In genomic region chr2:62596061-62596658, GRCh38 we compare ENCODE assay signal across 16 cellular contexts.
A peak's percentile ranks its signal among the peaks of the same experiment; 100 is the strongest.
DNase-seq lines count a peak whose midpoint lies in the region; ATAC-seq, FAIRE-seq and TF ChIP-seq lines count a peak whose summit lies in the region.
"Had no signal": no experiment of that assay in that cellular context is flagged by ENCODE, and none has a peak within 500 bp of the region (broad histone marks: within the 10 kb centered on the region; RNA-seq: fewer than 3 reads in every experiment).

No MANE protein-coding gene starts in this region.

- TF ChIP-seq CTCF in right atrium auricular region (IDR thresholded peaks at IDR 0.05) (no peak), astrocyte (IDR thresholded peaks at IDR 0.05; ENCODE audit: insufficient read depth, low read depth, low read length) (no peak), transverse colon (IDR thresholded peaks at IDR 0.05) (no peak)

- H3K36me3 ChIP-seq in right atrium auricular region (no peaks in the 10 kb centered on the region), astrocyte (ENCODE audit: insufficient read depth, low read length) (no peaks in the 10 kb centered on the region), transverse colon (no peaks in the 10 kb centered on the region)
- H3K36me3 ChIP-seq: ovary had no signal

- DNase-seq in Right ventricle myocardium superior (no peak), right atrium auricular region (ENCODE audit: low spot score) (no peak), astrocyte (ENCODE audit: low read depth) (peak; percentile 92), left ventricle myocardium superior (no peak), urothelium cell line (ENCODE audit: low spot score) (peak; percentile 58), SKM-1 (lab: John Stamatoyannopoulos, UW; ENCODE audit: unreplicated experiment) (no peak), transverse colon (no peak)
- no peak for DNase-seq in effector memory CD8-positive, alpha-beta T cell
- DNase-seq: activated T-cell treated with anti-CD3 and anti-CD28 coated beads, Interleukin-2, amount 50 U/mL, for 1 hour; NCI-H1930; stimulated activated CD4-positive, alpha-beta T cell treated with anti-CD3 and anti-CD28 coated beads, Interleukin-4, amount 100 ng/mL, for 24 hours; stimulated activated naive CD8-positive, alpha-beta T cell treated with anti-CD3 and anti-CD28 coated beads, Interleukin-15, amount 100 ng/mL, for 72 hours had no signal

- H3K4me3 ChIP-seq in right atrium auricular region (no peak overlapping the region), astrocyte (ENCODE audit: insufficient read depth, low read depth, low read length) (no peak overlapping the region), transverse colon (no peak overlapping the region)
- H3K4me3 ChIP-seq: ovary had no signal

- no peak for TF ChIP-seq EP300 in transverse colon (IDR thresholded peaks at IDR 0.05; ENCODE audit: low read depth)

- no peak overlapping the region for H3K4me3 Mint-ChIP-seq in astrocyte (ENCODE audit: unreplicated experiment)
- no peak overlapping the region for H3K4me3 Mint-ChIP-seq in effector memory CD8-positive, alpha-beta T cell
- H3K4me3 Mint-ChIP-seq: B cell; stimulated activated naive CD8-positive, alpha-beta T cell treated with anti-CD3 and anti-CD28 coated beads, Interleukin-15, amount 100 ng/mL, for 72 hours had no signal

- no peaks in the 10 kb centered on the region for H3K36me3 Mint-ChIP-seq in astrocyte (ENCODE audit: low read depth, unreplicated experiment)
- no peaks in the 10 kb centered on the region for H3K36me3 Mint-ChIP-seq in effector memory CD8-positive, alpha-beta T cell (ENCODE audit: insufficient read depth)

- peak overlapping the region; percentile 27 for H3K9ac ChIP-seq in astrocyte (ENCODE audit: low read length)

- no peaks in the 10 kb centered on the region for H3K27me3 ChIP-seq in right atrium auricular region
- H3K27me3 ChIP-seq in astrocyte (ENCODE audit: insufficient read depth, low read length) = no peaks in the 10 kb centered on the region
- H3K27me3 ChIP-seq in transverse colon = no peaks in the 10 kb centered on the region
- H3K27me3 ChIP-seq: foreskin keratinocyte, ovary had no signal

- no peak for TF ChIP-seq POLR2A in transverse colon (IDR thresholded peaks at IDR 0.05)

- WGBS in transverse colon (ENCODE audit: low coverage in 1 of 2), 2 donors = 65 to 76% methylated on average over 2 of the region's 2 CpGs

- intact Hi-C loops in Right ventricle myocardium superior (cut with DNase I) (no loop called here), left ventricle myocardium superior (cut with micrococcal nuclease) (no loop called here), transverse colon (cut with DNase I; ENCODE audit: low total_unique reads) (no loop called here)

- H3K9me3 ChIP-seq in right atrium auricular region (no peaks in the 10 kb centered on the region), astrocyte (ENCODE audit: insufficient read depth, low read depth, low read length) (no peaks in the 10 kb centered on the region), transverse colon (no peaks in the 10 kb centered on the region)
- H3K9me3 ChIP-seq: ovary had no signal

- in situ Hi-C loops in transverse colon (cut with MboI; ENCODE audit: low pct_ligation_motif_present in 1 of 4, low pct_unique_long_range_greater_than_20kb in 1 of 4, low sequenced_read_pairs in 3 of 4) = no loop called here

- H3K27me3 Mint-ChIP-seq in astrocyte (ENCODE audit: low read depth, unreplicated experiment) = no peaks in the 10 kb centered on the region
- H3K27me3 Mint-ChIP-seq in effector memory CD8-positive, alpha-beta T cell = peaks cover 12 to 23% of the 10 kb centered on the region in 2 donors
- H3K27me3 Mint-ChIP-seq: stimulated activated naive CD8-positive, alpha-beta T cell treated with anti-CD3 and anti-CD28 coated beads, Interleukin-15, amount 100 ng/mL, for 72 hours had no signal

- peak; percentile 62 for FAIRE-seq in astrocyte (lab: Jason Lieb, UNC)
- no peak for FAIRE-seq in urothelium cell line (lab: Jason Lieb, UNC)

- no peak overlapping the region for H2AFZ ChIP-seq in astrocyte (ENCODE audit: low read depth, low read length)

- no peaks in the 10 kb centered on the region for H3K79me2 ChIP-seq in astrocyte (ENCODE audit: insufficient read depth, low read length)

- no peaks in the 10 kb centered on the region for H3K4me1 ChIP-seq in right atrium auricular region
- peaks cover 14% of the 10 kb centered on the region for H3K4me1 ChIP-seq in astrocyte (ENCODE audit: insufficient read depth, low read length)
- H3K4me1 ChIP-seq in transverse colon = peaks cover 0 to 16% (median 8%) of the 10 kb centered on the region in 4 donors
- H3K4me1 ChIP-seq: foreskin keratinocyte had no signal

- H3K27ac ChIP-seq in right atrium auricular region = no peak overlapping the region
- H3K27ac ChIP-seq in astrocyte (ENCODE audit: low read depth, low read length) = peak overlapping the region; percentile 67
- peak overlapping the region in 1 of 4 donors; percentile 11 for H3K27ac ChIP-seq in transverse colon
- H3K27ac ChIP-seq: foreskin keratinocyte, ovary had no signal

- H3K27ac Mint-ChIP-seq in astrocyte (ENCODE audit: unreplicated experiment) = no peak overlapping the region
- no peak overlapping the region for H3K27ac Mint-ChIP-seq in effector memory CD8-positive, alpha-beta T cell
- H3K27ac Mint-ChIP-seq: B cell; stimulated activated naive CD8-positive, alpha-beta T cell treated with anti-CD3 and anti-CD28 coated beads, Interleukin-15, amount 100 ng/mL, for 72 hours had no signal

- H3K9me3 Mint-ChIP-seq in astrocyte (ENCODE audit: unreplicated experiment) = no peaks in the 10 kb centered on the region
- H3K9me3 Mint-ChIP-seq in effector memory CD8-positive, alpha-beta T cell = peaks cover 0 to 2% of the 10 kb centered on the region in 2 donors
- H3K9me3 Mint-ChIP-seq: stimulated activated naive CD8-positive, alpha-beta T cell treated with anti-CD3 and anti-CD28 coated beads, Interleukin-15, amount 100 ng/mL, for 72 hours had no signal

- H3K4me1 Mint-ChIP-seq in astrocyte (ENCODE audit: low read depth, unreplicated experiment) = no peaks in the 10 kb centered on the region
- H3K4me1 Mint-ChIP-seq in effector memory CD8-positive, alpha-beta T cell (ENCODE audit: low read depth in 2 of 2) = no peaks in the 10 kb centered on the region
- H3K4me1 Mint-ChIP-seq: stimulated activated naive CD8-positive, alpha-beta T cell treated with anti-CD3 and anti-CD28 coated beads, Interleukin-15, amount 100 ng/mL, for 72 hours had no signal

- no peaks in the 10 kb centered on the region for H4K20me1 ChIP-seq in astrocyte (ENCODE audit: insufficient read depth, low read length)

- peak; percentile 64 for ATAC-seq in Right ventricle myocardium superior (ENCODE audit: poor library complexity)
- peak; percentile 58 for ATAC-seq in left ventricle myocardium superior
- no peak for ATAC-seq in effector memory CD8-positive, alpha-beta T cell (replicated peaks)
- ATAC-seq: foreskin keratinocyte; Panc1; stimulated activated naive CD8-positive, alpha-beta T cell treated with anti-CD3 and anti-CD28 coated beads, Interleukin-15, amount 100 ng/mL, for 72 hours had no signal

- H3K4me2 ChIP-seq in astrocyte (ENCODE audit: low read length) = peak overlapping the region; percentile 51

Comparison
In these comparisons a context has a peak if more than half of its experiments do, and no peak if none do; other contexts are left out.
1. DNase-seq: peak in astrocyte (single experiment) and urothelium cell line (single experiment); none in Right ventricle myocardium superior (single experiment), right atrium auricular region (single experiment), left ventricle myocardium superior (single experiment), effector memory CD8-positive, alpha-beta T cell (0 of 3), SKM-1 (single experiment) and transverse colon (single experiment).